21 cellular contexts compared by ENCODE assay signal in the genomic region with DNA sequence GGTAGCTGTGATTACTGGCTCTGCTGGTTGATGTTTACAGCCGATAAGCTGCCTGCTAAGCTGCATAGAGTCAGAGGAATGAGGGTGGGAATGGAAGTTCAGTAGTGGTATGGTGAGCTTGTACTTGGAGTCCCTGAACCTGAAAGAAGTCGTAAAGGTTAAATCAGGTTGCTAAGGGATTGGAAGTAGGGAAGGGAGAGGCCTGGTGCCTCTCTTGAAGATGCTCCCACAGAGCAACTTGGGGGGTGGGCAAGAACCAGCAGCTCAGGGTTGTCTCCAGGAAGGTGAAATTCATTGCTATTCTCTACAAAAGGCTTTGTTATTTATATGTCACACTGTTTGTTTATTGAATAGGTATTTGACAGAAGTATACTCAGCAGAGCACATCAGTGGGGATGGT.
A peak's percentile ranks its signal among the peaks of the same experiment; 100 is the strongest.
DNase-seq lines count a peak whose midpoint lies in the region; ATAC-seq, FAIRE-seq and TF ChIP-seq lines count a peak whose summit lies in the region.
"Had no signal": no experiment of that assay in that cellular context is flagged by ENCODE, and none has a peak within 500 bp of the region (broad histone marks: within the 10 kb centered on the region; RNA-seq: fewer than 3 reads in every experiment).

No MANE protein-coding gene starts in this region.

- no peak overlapping the region for H3K4ac ChIP-seq in H1 (replicated peaks; ENCODE audit: insufficient read length, low read depth, low read length)

- no peaks in the 10 kb centered on the region for H3K79me1 ChIP-seq in H1 (ENCODE audit: low read depth, low read length)

- no peaks in the 10 kb centered on the region for H3K79me2 ChIP-seq in H1 (ENCODE audit: control insufficient read depth in 1 of 2, insufficient read depth in 2 of 2, low read length in 2 of 2)

- H3K9me3 ChIP-seq in HEK293 (ENCODE audit: control insufficient read depth, insufficient read depth, low read depth, low read length) (no peaks in the 10 kb centered on the region), H1 (ENCODE audit: insufficient read depth in 2 of 2, low read depth in 1 of 2, low read length in 1 of 2) (no peaks in the 10 kb centered on the region; a peak in 1 of 4 replicates), breast epithelium (no peaks in the 10 kb centered on the region)
- H3K9me3 ChIP-seq: BLaER1, SJSA1 had no signal

- H2BK12ac ChIP-seq in H1 (ENCODE audit: low read depth, low read length): peak overlapping the region; percentile 70; the same call in 1 of the 2 replicates

- peak overlapping the region; percentile 52 to 61 for H3K4me2 ChIP-seq in H1 (ENCODE audit: insufficient read depth in 1 of 2, low read depth in 2 of 2, low read length in 2 of 2)
- H3K4me2 ChIP-seq: BLaER1 had no signal

- DNase-seq in H1 (ENCODE audit: low read depth in 1 of 2, low spot score in 2 of 2): peak in 1 of 2 experiments; percentile 38
- DNase-seq in iPS-NIHi11 (ENCODE audit: low spot score): peak; percentile 33
- no peak for DNase-seq in breast epithelium (ENCODE audit: low spot score in 2 of 2)
- DNase-seq in lower leg skin (ENCODE audit: low spot score in 2 of 2): no peak
- no peak for DNase-seq in effector CD4-positive, alpha-beta T cell
- DNase-seq: ACHN; CD4-positive, alpha-beta T cell; COR-L47; GOT3; KG1; NCI-H1092; NCI-H1436; NCI-H187 treated with DMSO at 0.1 percent for 48 hours; NCI-H524 treated with DMSO at 0.1 percent for 48 hours; NCI-H82 had no signal

- H3K18ac ChIP-seq in H1 (ENCODE audit: extremely low read depth, low read length): peak overlapping the region; percentile 93; the same call in 1 of the 2 replicates

- H3K23me2 ChIP-seq in H1 (ENCODE audit: low read depth, low read length): no peaks in the 10 kb centered on the region

- 29% methylated on average over 2 of the region's 2 CpGs; no CpG with 5 or more reads in 1 of the 2 experiments for WGBS in H1 (ENCODE audit: extremely low coverage in 1 of 2, insufficient coverage in 1 of 2, insufficient read length in 1 of 2, insufficient replicate concordance in 2 of 2, low coverage in 1 of 2, low lambda C conversion rate in 2 of 2, missing lambda C conversion rate in 1 of 2), 2 experiments
- WGBS in lower leg skin, 2 donors: 61 to 87% methylated on average over 2 of the region's 2 CpGs

- no peak for TF ChIP-seq EP300 in H1 (IDR thresholded peaks at IDR 0.05; ENCODE audit: borderline replicate concordance in 1 of 2, low read depth in 2 of 2, low read length in 2 of 2)

- H4K5ac ChIP-seq in H1 (ENCODE audit: insufficient read length, low read depth, low read length): peak overlapping the region; percentile 38

- POLR2A ChIA-PET in HEK293 (lab: Yijun Ruan, JAX): no interaction called here
- POLR2A ChIA-PET in H1 (lab: Charles Lee; ENCODE audit: partially characterized antibody): interaction anchor here (0.6 to 2.1 kb wide), 8 partner anchors 10 to 302 kb away, joined by 3 to 7 read pairs (median 4); a partner anchor contains a TSS

- TF ChIP-seq POLR2A in H1 (IDR thresholded peaks at IDR 0.05; ENCODE audit: control extremely low read depth in 1 of 2, low read depth in 2 of 2, low read length in 2 of 2) (no peak), breast epithelium (IDR thresholded peaks at IDR 0.05) (no peak), lower leg skin (IDR thresholded peaks at IDR 0.05) (no peak)

- H3K36me3 ChIP-seq in HEK293 (ENCODE audit: control insufficient read depth in 2 of 2, insufficient read depth in 1 of 2, low read length in 2 of 2) (no peaks in the 10 kb centered on the region), H1 (ENCODE audit: control insufficient read depth in 2 of 4, insufficient read depth in 4 of 4, low read length in 3 of 4) (no peaks in the 10 kb centered on the region), breast epithelium (no peaks in the 10 kb centered on the region)
- H3K36me3 ChIP-seq: BLaER1, SJSA1 had no signal

- H2BK15ac ChIP-seq in H1 (ENCODE audit: low read length): no peak overlapping the region

- no peak for TF ChIP-seq CTCF in HEK293 (tag by site-specific recombination; IDR thresholded peaks at IDR 0.05)
- no peak for TF ChIP-seq CTCF in H1 (IDR thresholded peaks at IDR 0.05; ENCODE audit: control extremely low read depth in 1 of 3, insufficient read depth in 1 of 3, low read depth in 1 of 3, low read length in 3 of 3)
- no peak for TF ChIP-seq CTCF in breast epithelium (IDR thresholded peaks at IDR 0.05)
- TF ChIP-seq CTCF in lower leg skin (IDR thresholded peaks at IDR 0.05): no peak

- H2BK20ac ChIP-seq in H1 (ENCODE audit: low read length): peak overlapping the region; percentile 43; the same call in 1 of the 2 replicates

- H3K4me1 ChIP-seq in HEK293 (ENCODE audit: control insufficient read depth, insufficient read depth, low read length) (no peaks in the 10 kb centered on the region), H1 (replicated peaks in 1 of 4; ENCODE audit: control insufficient read depth in 3 of 4, insufficient read depth in 4 of 4, low read length in 3 of 4) (peaks cover 7 to 23% (median 16%) of the 10 kb centered on the region in 4 experiments; a peak in 6 of 7 replicates), breast epithelium (peaks cover 0 to 1% of the 10 kb centered on the region in 2 donors)
- H3K4me1 ChIP-seq: BLaER1, SJSA1 had no signal

- no peak overlapping the region for H3K23ac ChIP-seq in H1 (ENCODE audit: insufficient read length)

- H2AFZ ChIP-seq in H1 (ENCODE audit: low read length): no peak overlapping the region

- peak overlapping the region; percentile 13; the same call in 1 of the 2 replicates for H2BK5ac ChIP-seq in H1 (ENCODE audit: low read depth, low read length)

- H3K56ac ChIP-seq in H1 (replicated peaks; ENCODE audit: insufficient read length, low read depth, low read length): no peak overlapping the region

- intact Hi-C loops in breast epithelium (cut with DNase I; ENCODE audit: low total_unique reads) (no loop called here), lower leg skin (cut with DNase I; ENCODE audit: low total_unique reads) (no loop called here)

- no peaks in the 10 kb centered on the region for H4K20me1 ChIP-seq in H1 (replicated peaks in 1 of 2; ENCODE audit: control insufficient read depth in 1 of 2, insufficient read depth in 2 of 2, low read length in 2 of 2)
- H4K20me1 ChIP-seq: BLaER1 had no signal

- ATAC-seq in HG02885 (IDR thresholded peaks at IDR 0.05; ENCODE audit: poor library complexity, unreplicated experiment): no peak
- ATAC-seq: GM12878, Right ventricle myocardium inferior had no signal

- peak; percentile 42 for FAIRE-seq in H1 (lab: Jason Lieb, UNC)
- FAIRE-seq: GM12878 had no signal

- H3K4me3 ChIP-seq in HEK293 (ENCODE audit: low read depth, low read length) (no peak overlapping the region), H1 (ENCODE audit: extremely low read depth in 1 of 4, insufficient read depth in 2 of 4, low read depth in 3 of 4, low read length in 4 of 4) (peak overlapping the region in 1 of 4 experiments; percentile 46; a peak in 3 of 8 replicates), breast epithelium (no peak overlapping the region), lower leg skin (ENCODE audit: low read depth, poor library complexity, severe bottlenecking) (no peak overlapping the region)
- H3K4me3 ChIP-seq: BLaER1, GM12878, SJSA1 had no signal

- H3K9ac ChIP-seq in H1 (replicated peaks in 1 of 4; ENCODE audit: extremely low read depth in 1 of 4, low read depth in 3 of 4, low read length in 3 of 4): no peak overlapping the region
- H3K9ac ChIP-seq: BLaER1 had no signal

- CTCF ChIA-PET in HEK293 (lab: Yijun Ruan, JAX) (interaction anchor here (0.6 to 1.6 kb wide), 2 partner anchors 13 to 187 kb away, joined by 4 to 12 read pairs; no protein-coding TSS in a partner anchor), H1 (lab: Charles Lee; ENCODE audit: partially characterized antibody) (interaction anchor here (0.6 to 6.1 kb wide), 16 partner anchors 9 to 346 kb away, joined by 3 to 63 read pairs (median 4); a partner anchor contains a TSS)

- H3K27me3 ChIP-seq in H1 (replicated peaks in 1 of 4; ENCODE audit: control insufficient read depth in 3 of 4, extremely low read depth in 1 of 4, insufficient read depth in 3 of 4, low read length in 3 of 4) (peaks cover 0 to 2% (median 0%) of the 10 kb centered on the region in 4 experiments; a peak in 3 of 7 replicates), breast epithelium (no peaks in the 10 kb centered on the region)
- H3K27me3 ChIP-seq: BLaER1, SJSA1 had no signal

- no peak overlapping the region for H3K14ac ChIP-seq in H1 (ENCODE audit: insufficient read length)

- no peak overlapping the region for H3K27ac ChIP-seq in HEK293 (ENCODE audit: extremely low read depth, low read depth, low read length)
- no peak overlapping the region for H3K27ac ChIP-seq in H1 (ENCODE audit: low read depth, low read length)
- H3K27ac ChIP-seq in breast epithelium: no peak overlapping the region
- H3K27ac ChIP-seq: BLaER1, SJSA1 had no signal

- no peak overlapping the region for H4K8ac ChIP-seq in H1 (ENCODE audit: extremely low read depth, insufficient read depth, low read length)

- no peak overlapping the region for H2AK5ac ChIP-seq in H1 (ENCODE audit: low read depth, low read length)

- peak overlapping the region; percentile 58 for H4K91ac ChIP-seq in H1 (replicated peaks; ENCODE audit: insufficient read length, low read length)

- TF ChIP-seq RAD21 in H1 (IDR thresholded peaks at IDR 0.05 in 1 of 2, conservative IDR thresholded peaks at IDR 0.05 in 1 of 2; ENCODE audit: low read depth in 2 of 2, low read length in 2 of 2): no peak

- peak overlapping the region; percentile 5 for H2BK120ac ChIP-seq in H1 (replicated peaks; ENCODE audit: low read depth, low read length)

TF ChIP-seq in HEK293, 187 proteins besides CTCF, POLR2A, EP300 and RAD21:
- TF ChIP-seq ZNF157 (tag by site-specific recombination; IDR thresholded peaks at IDR 0.05) (no peak), GLIS1 (tag by site-specific recombination; IDR thresholded peaks at IDR 0.05) (0 out of 2 replicates have a peak, but pooled peaks have one; percentile 6), ZNF292 (tag by site-specific recombination; IDR thresholded peaks at IDR 0.05; ENCODE audit: borderline replicate concordance, low read depth) (no peak), ZNF16 (tag by site-specific recombination; IDR thresholded peaks at IDR 0.05; ENCODE audit: low read depth) (no peak), ZNF184 (tag by site-specific recombination; IDR thresholded peaks at IDR 0.05) (no peak)

TF ChIP-seq in H1, 55 proteins besides CTCF, POLR2A, EP300 and RAD21:
- TF ChIP-seq NANOG (IDR thresholded peaks at IDR 0.05; ENCODE audit: insufficient read depth, low read depth, low read length, poor library complexity, severe bottlenecking) (peak; percentile 29), JUN (IDR thresholded peaks at IDR 0.05; ENCODE audit: low read depth, low read length) (no peak)
